Comparison of ENCODE assay signal across 18 cellular contexts in genomic region chr2:152084076-152084475, GRCh38. TPM values are rescaled to one million over a fixed set of nuclear protein-coding genes. Genes with fewer than 3 reads are reported as not detected.
A peak's percentile ranks its signal among the peaks of the same experiment; 100 is the strongest.
DNase-seq lines count a peak whose midpoint lies in the region; ATAC-seq, FAIRE-seq and TF ChIP-seq lines count a peak whose summit lies in the region.
"Had no signal": no experiment of that assay in that cellular context is flagged by ENCODE, and none has a peak within 500 bp of the region (broad histone marks: within the 10 kb centered on the region; RNA-seq: fewer than 3 reads in every experiment).

No MANE protein-coding gene starts in this region.

- FAIRE-seq in GM12892 (lab: Jason Lieb, UNC) (peak; percentile 36), K562 (lab: Jason Lieb, UNC) (no peak)
- FAIRE-seq: GM18507 had no signal

- H3K4me1 ChIP-seq in K562 (replicated peaks in 1 of 2; ENCODE audit: control insufficient read depth in 2 of 2, insufficient read depth in 2 of 2, low read length in 2 of 2): no peaks in the 10 kb centered on the region
- H3K4me1 ChIP-seq: HAP-1 had no signal

- H3K9me3 ChIP-seq in K562 (replicated peaks; ENCODE audit: control insufficient read depth, insufficient read depth, low read depth, low read length): no peaks in the 10 kb centered on the region
- H3K9me3 ChIP-seq: HAP-1 had no signal

- in situ Hi-C loops in K562 (cut with MboI): no loop called here

- H3K9ac ChIP-seq in K562 (ENCODE audit: insufficient read depth in 1 of 2, low read depth in 2 of 2, low read length in 2 of 2): no peak overlapping the region

- POLR2A ChIA-PET in K562 (lab: Yijun Ruan, JAX): no interaction called here

- H3K79me2 ChIP-seq in K562 (ENCODE audit: control insufficient read depth, insufficient read depth, low read length): no peaks in the 10 kb centered on the region

- H3K4me2 ChIP-seq in K562 (ENCODE audit: insufficient read depth, low read length): no peak overlapping the region

- CTCF ChIA-PET in K562 (lab: Yijun Ruan, JAX; ENCODE audit: low intra/inter-chr PET ratio): no interaction called here

- TF ChIP-seq EP300 in K562 (IDR thresholded peaks at IDR 0.05; ENCODE audit: low read length): no peak

- no peaks in the 10 kb centered on the region for H4K20me1 ChIP-seq in K562 (replicated peaks; ENCODE audit: control insufficient read depth, insufficient read depth, low read length)

- no peak overlapping the region for H3K27ac ChIP-seq in K562 (ENCODE audit: extremely low read depth, low read depth, low read length)
- H3K27ac ChIP-seq: HL-60 had no signal

- no peak for TF ChIP-seq CTCF in K562 (IDR thresholded peaks at IDR 0.05 in 2 of 3, conservative IDR thresholded peaks at IDR 0.05 in 1 of 3; ENCODE audit: insufficient read depth in 2 of 3, low read depth in 1 of 3, low read length in 3 of 3)

- ATAC-seq in K562 (peak; percentile 22; the same call in 1 of the 3 replicates), GM19324 (IDR thresholded peaks at IDR 0.05; ENCODE audit: low FRiP score, unreplicated experiment) (no peak), GM19397 (IDR thresholded peaks at IDR 0.05; ENCODE audit: unreplicated experiment) (no peak)

- no peaks in the 10 kb centered on the region for H3K9me1 ChIP-seq in K562 (ENCODE audit: control insufficient read depth, insufficient read depth, low read length)

- 0% methylated on average over 6 of the region's 6 CpGs for WGBS in K562 (ENCODE audit: insufficient coverage, low coverage, missing lambda C conversion rate)

- no peak overlapping the region for H2AFZ ChIP-seq in K562 (ENCODE audit: low read depth, low read length)

- no TSS peak for BruUV-seq in K562 (replicated peaks; lab: Mats Ljungman, UMichigan)

- TF ChIP-seq POLR2A in GM12892 (IDR thresholded peaks at IDR 0.05; ENCODE audit: low read depth, low read length): no peak
- no peak for TF ChIP-seq POLR2A in K562 (conservative IDR thresholded peaks at IDR 0.05)

- intact Hi-C loops in K562 (cut with micrococcal nuclease): no loop called here

- peaks cover 3 to 29% of the 10 kb centered on the region in 2 experiments; a peak in 4 of 5 replicates for H3K27me3 ChIP-seq in K562 (ENCODE audit: control insufficient read depth in 2 of 2, insufficient read depth in 2 of 2, low read length in 2 of 2)

- H3K36me3 ChIP-seq in K562 (ENCODE audit: control insufficient read depth, insufficient read depth, low read length): no peaks in the 10 kb centered on the region
- H3K36me3 ChIP-seq: HAP-1 had no signal

- TF ChIP-seq RAD21 in K562 (CRISPR knock-in tag; conservative IDR thresholded peaks at IDR 0.05 in 1 of 2, IDR thresholded peaks at IDR 0.05 in 1 of 2): no peak

- DNase-seq in GM12892 (ENCODE audit: insufficient read length) (no peak), Kasumi-1 (lab: John Stamatoyannopoulos, UW) (peak; percentile 47 to 49), K562 (ENCODE audit: extremely low read depth in 1 of 4, low spot score in 3 of 4) (no peak), retina (peak; percentile 15), SW 1271 (lab: John Stamatoyannopoulos, UW) (no peak)
- DNase-seq: ACHN; C1 segment of cervical spinal cord; Calu3; CD4-positive, alpha-beta T cell; DMS 273 treated with DMSO at 0.1 percent for 48 hours; GOT3; HFFc6; KG1 had no signal

- no peak overlapping the region for H3K4me3 ChIP-seq in K562
- H3K4me3 ChIP-seq: HAP-1 had no signal

TF ChIP-seq in K562, 482 proteins besides CTCF, POLR2A, EP300 and RAD21:
- TF ChIP-seq XRCC3 (IDR thresholded peaks at IDR 0.05) (no peak), NFE2 (IDR thresholded peaks at IDR 0.05; ENCODE audit: low read depth) (no peak), SNIP1 (IDR thresholded peaks at IDR 0.05; ENCODE audit: low read depth) (no peak), SRSF9 (IDR thresholded peaks at IDR 0.05; ENCODE audit: borderline replicate concordance, low read depth, low read length) (no peak), ZNF75A (CRISPR knock-in tag; IDR thresholded peaks at IDR 0.05) (no peak), PTTG1 (tag; IDR thresholded peaks at IDR 0.05; ENCODE audit: low read depth) (no peak), MEF2A (IDR thresholded peaks at IDR 0.05; ENCODE audit: control insufficient read depth, low read depth, low read length) (no peak), HNRNPH1 (optimal IDR thresholded peaks at IDR 0.05; ENCODE audit: low read depth, low read length) (no peak), BACH1 (tag; IDR thresholded peaks at IDR 0.05) (no peak), CHD4 (IDR thresholded peaks at IDR 0.05; ENCODE audit: insufficient read depth, insufficient replicate concordance, low read depth, low read length, poor library complexity, severe bottlenecking) (no peak), RBM25 (IDR thresholded peaks at IDR 0.05; ENCODE audit: low read depth, low read length, severe bottlenecking) (no peak)
TF ChIP-seq in K562: peak in this region for 0.

RNA-seq across cellular contexts. Expression of gene CACNB4, which starts 14.8 kb away (rescaled TPM):
- 14.9 TPM for polyA plus RNA-seq in GM12892 (2012; ENCODE audit: missing spikeins)
- total RNA-seq in K562 (2011; cell fraction: chromatin; rRNA removed; ENCODE audit: low replicate concordance): 0.16 and 0.37 TPM in 2 replicates
- total RNA-seq in K562 (2011; cell fraction: nucleolus; rRNA removed): 0.13 and 0.17 TPM in 2 replicates
- total RNA-seq in K562 (2011; cell fraction: nucleoplasm; rRNA removed): 0.15 and 0.53 TPM in 2 replicates
- total RNA-seq in K562 (2014; rRNA removed): 0.05 and 0.08 TPM in 2 replicates
- 0.06 and 0.07 TPM in 2 replicates for total RNA-seq in K562 (2014; rRNA removed; fragmentation: Illumina TruSeq; extraction: Trizol)
- 0.04 and 0.11 TPM in 2 replicates for total RNA-seq in K562 (2015; rRNA removed; fragmentation: Illumina TruSeq; extraction: Trizol)
- 0.04 and 0.16 TPM in 2 replicates for total RNA-seq in K562 (2021)
- polyA plus RNA-seq in K562 (2011; rRNA removed): 0.01 and 0.04 TPM in 2 replicates
- polyA plus RNA-seq in K562 (2011; cell fraction: cytosol; rRNA removed): 0.07 TPM in 1 of 2 replicates, not detected in the other
- 0.25 and 0.47 TPM in 2 replicates for polyA plus RNA-seq in K562 (2011; cell fraction: nucleus; rRNA removed)
- polyA plus RNA-seq in K562 (2012): 0.01 and 0.12 TPM in 2 replicates
- 0.03 TPM in 1 of 2 replicates, not detected in the other for polyA plus RNA-seq in K562 (2014; fragmentation: Illumina TruSeq; extraction: Trizol)
- under 1 TPM; 0.01 to 0.20 TPM for polyA plus RNA-seq in K562 (2014; fragmentation: Nextera tagmentation; extraction: Ambion mirVana)
- polyA plus RNA-seq in K562 (2014; rRNA removed): 0.01 and 0.08 TPM in 2 replicates
- 0.07 and 0.21 TPM in 2 replicates for polyA minus RNA-seq in K562 (2011; rRNA and poly(A)+ RNA removed)
- not detected in 2 replicates for polyA minus RNA-seq in K562 (2011; cell fraction: cytosol; rRNA and poly(A)+ RNA removed)
- polyA minus RNA-seq in K562 (2011; cell fraction: nucleus; rRNA and poly(A)+ RNA removed): 0.27 and 0.44 TPM in 2 replicates

Comparison
In these comparisons a context has a peak if more than half of its experiments do, and no peak if none do; other contexts are left out.
1. DNase-seq: peak in Kasumi-1 (2 of 2) and retina (single experiment); none in GM12892 (single experiment), K562 (0 of 4) and SW 1271 (0 of 2).